Comparison of ENCODE assay signal across 22 cellular contexts in the genomic region with DNA sequence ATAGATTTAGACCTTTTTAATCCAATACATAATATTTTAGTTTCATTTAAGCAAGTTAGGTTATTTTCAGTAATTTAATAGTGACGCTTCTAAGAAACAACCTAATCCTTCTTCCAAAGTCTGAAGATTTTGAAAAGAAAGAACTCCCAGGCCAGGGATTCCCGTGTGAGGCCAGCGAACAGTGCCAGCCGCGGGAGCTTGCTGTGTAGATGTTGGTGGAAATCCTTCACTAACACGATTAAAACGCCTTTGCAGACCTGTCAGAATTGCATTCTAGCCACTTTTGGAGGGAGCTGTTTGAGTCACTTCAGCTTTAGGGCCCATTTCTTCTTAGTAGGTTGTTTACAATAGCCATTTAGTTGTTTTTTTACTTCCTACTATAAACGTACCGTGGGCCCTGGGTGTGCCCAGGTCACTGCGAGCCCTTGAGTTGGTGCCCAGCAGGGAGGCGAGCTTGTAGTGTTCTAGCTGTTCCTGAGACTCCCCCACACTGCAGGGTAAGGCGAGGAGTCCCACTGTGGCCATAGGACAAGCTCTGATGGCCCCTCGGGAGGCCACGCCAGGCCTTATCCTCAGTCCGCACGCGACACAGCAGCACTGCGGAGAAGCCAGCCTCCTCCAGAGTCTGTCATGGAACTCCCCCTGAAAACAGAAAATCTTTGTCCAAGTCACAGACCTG. TPM values are rescaled to one million over a fixed set of nuclear protein-coding genes. Genes with fewer than 3 reads are reported as not detected.
DNase-seq lines count a peak whose midpoint lies in the region; ATAC-seq, FAIRE-seq and TF ChIP-seq lines count a peak whose summit lies in the region.
"Had no signal": no experiment of that assay in that cellular context is flagged by ENCODE, and none has a peak within 500 bp of the region (broad histone marks: within the 10 kb centered on the region; RNA-seq: fewer than 3 reads in every experiment).

No MANE protein-coding gene starts in this region.

- H2BK15ac ChIP-seq in mesenchymal stem cell (ENCODE audit: low read depth, poor library complexity, severe bottlenecking) = no peak overlapping the region

- no peak overlapping the region for H2AFZ ChIP-seq in astrocyte (ENCODE audit: low read depth, low read length)
- H2AFZ ChIP-seq in mesenchymal stem cell (ENCODE audit: low read depth, low read length) = no peak overlapping the region
- H2AFZ ChIP-seq: PC-9 had no signal

- peaks cover 29% of the 10 kb centered on the region for H3K79me1 ChIP-seq in mesenchymal stem cell (replicated peaks; ENCODE audit: low read length, poor library complexity, severe bottlenecking)

- H3K36me3 ChIP-seq in CD8-positive, alpha-beta T cell (ENCODE audit: insufficient read depth, low read length) = peaks cover 13% of the 10 kb centered on the region
- peaks cover 3% of the 10 kb centered on the region for H3K36me3 ChIP-seq in astrocyte (ENCODE audit: insufficient read depth, low read length)
- peaks cover 26 to 31% of the 10 kb centered on the region in 2 experiments for H3K36me3 ChIP-seq in mesenchymal stem cell (ENCODE audit: control insufficient read depth in 1 of 2, insufficient read depth in 2 of 2, low read depth in 1 of 2, low read length in 2 of 2)
- peaks cover 0 to 21% of the 10 kb centered on the region in 2 donors for H3K36me3 ChIP-seq in gastrocnemius medialis

- peaks cover 70% of the 10 kb centered on the region for H3K4me1 Mint-ChIP-seq in CD8-positive, alpha-beta T cell (ENCODE audit: low read depth)
- peaks cover 38% of the 10 kb centered on the region for H3K4me1 Mint-ChIP-seq in astrocyte (ENCODE audit: low read depth, unreplicated experiment)

- no peaks in the 10 kb centered on the region for H3K27me3 ChIP-seq in CD8-positive, alpha-beta T cell (ENCODE audit: insufficient read depth, low read length)
- H3K27me3 ChIP-seq in astrocyte (ENCODE audit: insufficient read depth, low read length) (no peaks in the 10 kb centered on the region), mesenchymal stem cell (ENCODE audit: control insufficient read depth in 1 of 2, insufficient read depth in 1 of 2, low read length in 2 of 2) (no peaks in the 10 kb centered on the region), gastrocnemius medialis (no peaks in the 10 kb centered on the region)
- H3K27me3 ChIP-seq: body of pancreas, MG63 had no signal

- in situ Hi-C loops in gastrocnemius medialis (cut with MboI; ENCODE audit: low sequenced_read_pairs in 4 of 4) = no loop called here

- POLR2A ChIA-PET in CD8-positive, alpha-beta T cell (lab: Charles Lee) = interaction anchor here (0.5 to 1.0 kb wide), 2 partner anchors 11 to 41 kb away, joined by 3 read pairs; no protein-coding TSS in a partner anchor

- no peak overlapping the region for H3K14ac ChIP-seq in mesenchymal stem cell (ENCODE audit: low read length in 2 of 2)

- intact Hi-C loops in CD8-positive, alpha-beta T cell (cut with DNase I, micrococcal nuclease) = no loop called here
- intact Hi-C loops in gastrocnemius medialis (cut with DNase I; ENCODE audit: low total_unique reads) = no loop called here

- peaks cover 44% of the 10 kb centered on the region for H3K4me1 ChIP-seq in CD8-positive, alpha-beta T cell (ENCODE audit: insufficient read depth, low read length)
- H3K4me1 ChIP-seq in astrocyte (ENCODE audit: insufficient read depth, low read length) (peaks cover 14% of the 10 kb centered on the region), mesenchymal stem cell (ENCODE audit: control insufficient read depth, insufficient read depth, low read depth, low read length) (peaks cover 33% of the 10 kb centered on the region), gastrocnemius medialis (peaks cover 30 to 36% of the 10 kb centered on the region in 2 donors)

- 94% methylated on average over 17 of the region's 18 CpGs for WGBS in mesenchymal stem cell

- no peak overlapping the region for H4K8ac ChIP-seq in mesenchymal stem cell (ENCODE audit: low read length)

- H3K4me3 Mint-ChIP-seq in CD8-positive, alpha-beta T cell = no peak overlapping the region
- no peak overlapping the region for H3K4me3 Mint-ChIP-seq in astrocyte (ENCODE audit: unreplicated experiment)
- H3K4me3 Mint-ChIP-seq: activated T-cell treated with anti-CD3 and anti-CD28 coated beads, Interleukin-2, amount 50 U/mL, for 72 hours; IgD-negative memory B cell had no signal

- peak overlapping the region; percentile 86 for H4K91ac ChIP-seq in mesenchymal stem cell (ENCODE audit: low read length)

- no peak overlapping the region for H2BK12ac ChIP-seq in mesenchymal stem cell (ENCODE audit: low read length in 2 of 2)

- no peaks in the 10 kb centered on the region for H3K9me3 Mint-ChIP-seq in CD8-positive, alpha-beta T cell
- peaks cover 2% of the 10 kb centered on the region for H3K9me3 Mint-ChIP-seq in astrocyte (ENCODE audit: unreplicated experiment)
- H3K9me3 Mint-ChIP-seq: activated naive CD4-positive, alpha-beta T cell treated with anti-CD3 and anti-CD28 coated beads, Interleukin-2, amount 50 U/mL, for 72 hours; activated T-cell treated with anti-CD3 and anti-CD28 coated beads, Interleukin-2, amount 50 U/mL, for 72 hours; IgD-negative memory B cell had no signal

- FAIRE-seq in astrocyte (lab: Jason Lieb, UNC) = no peak

- no peak for ATAC-seq in CD8-positive, alpha-beta T cell
- ATAC-seq in gastrocnemius medialis = no peak
- no peak for ATAC-seq in HG02884 (IDR thresholded peaks at IDR 0.05; ENCODE audit: unreplicated experiment)
- no peak for ATAC-seq in GM18520 (IDR thresholded peaks at IDR 0.05; ENCODE audit: unreplicated experiment)
- ATAC-seq in GM18519 (IDR thresholded peaks at IDR 0.05; ENCODE audit: low FRiP score, unreplicated experiment) = no peak
- ATAC-seq: activated naive CD4-positive, alpha-beta T cell treated with anti-CD3 and anti-CD28 coated beads, Interleukin-2, amount 50 U/mL, for 72 hours; activated T-cell treated with anti-CD3 and anti-CD28 coated beads, Interleukin-2, amount 50 U/mL, for 72 hours; body of pancreas; left lobe of liver had no signal

- H3K18ac ChIP-seq in mesenchymal stem cell (ENCODE audit: low read depth in 1 of 2, low read length in 2 of 2) = no peak overlapping the region

- peak overlapping the region; percentile 52 for H3K27ac Mint-ChIP-seq in CD8-positive, alpha-beta T cell
- H3K27ac Mint-ChIP-seq in astrocyte (ENCODE audit: unreplicated experiment) = no peak overlapping the region
- H3K27ac Mint-ChIP-seq: activated naive CD4-positive, alpha-beta T cell treated with anti-CD3 and anti-CD28 coated beads, Interleukin-2, amount 50 U/mL, for 72 hours; activated T-cell treated with anti-CD3 and anti-CD28 coated beads, Interleukin-2, amount 50 U/mL, for 72 hours; IgD-negative memory B cell had no signal

- TF ChIP-seq CTCF in CD8-positive, alpha-beta T cell (IDR thresholded peaks at IDR 0.05) = no peak
- no peak for TF ChIP-seq CTCF in astrocyte (IDR thresholded peaks at IDR 0.05; ENCODE audit: insufficient read depth, low read depth, low read length)
- no peak for TF ChIP-seq CTCF in gastrocnemius medialis (IDR thresholded peaks at IDR 0.05 in 4 of 5, conservative IDR thresholded peaks at IDR 0.05 in 1 of 5)

- no peak overlapping the region for H3K4me3 ChIP-seq in CD8-positive, alpha-beta T cell (ENCODE audit: low read depth, low read length)
- H3K4me3 ChIP-seq in astrocyte (ENCODE audit: insufficient read depth, low read depth, low read length) (no peak overlapping the region), mesenchymal stem cell (ENCODE audit: insufficient read depth in 1 of 2, low read depth in 1 of 2, low read length in 2 of 2) (no peak overlapping the region), gastrocnemius medialis (no peak overlapping the region)
- H3K4me3 ChIP-seq: body of pancreas, MG63, PC-9 had no signal

- H3K9ac ChIP-seq in astrocyte (ENCODE audit: low read length) (no peak overlapping the region), mesenchymal stem cell (ENCODE audit: low read length) (no peak overlapping the region)

- H2BK120ac ChIP-seq in mesenchymal stem cell (ENCODE audit: low read depth, low read length) = no peak overlapping the region

- H3K79me2 ChIP-seq in astrocyte (ENCODE audit: insufficient read depth, low read length) = peaks cover 98% of the 10 kb centered on the region

- peaks cover 40% of the 10 kb centered on the region for H3K36me3 Mint-ChIP-seq in CD8-positive, alpha-beta T cell
- H3K36me3 Mint-ChIP-seq in astrocyte (ENCODE audit: low read depth, unreplicated experiment) = peaks cover 11% of the 10 kb centered on the region
- H3K36me3 Mint-ChIP-seq: IgD-negative memory B cell had no signal

- H3K27me3 Mint-ChIP-seq in CD8-positive, alpha-beta T cell (ENCODE audit: low read depth) = no peaks in the 10 kb centered on the region
- H3K27me3 Mint-ChIP-seq in astrocyte (ENCODE audit: low read depth, unreplicated experiment) = no peaks in the 10 kb centered on the region
- H3K27me3 Mint-ChIP-seq: IgD-negative memory B cell had no signal

- no peak overlapping the region for H2AK5ac ChIP-seq in mesenchymal stem cell (ENCODE audit: low read length, severe bottlenecking)

- peak overlapping the region in 1 of 2 experiments; percentile 3 for H3K23ac ChIP-seq in mesenchymal stem cell (ENCODE audit: low read length in 2 of 2)

- H3K4ac ChIP-seq in mesenchymal stem cell (ENCODE audit: low read depth in 1 of 2, low read length in 2 of 2) = no peak overlapping the region

- CTCF ChIA-PET in CD8-positive, alpha-beta T cell (lab: Charles Lee) = interaction anchor here (1.2 kb wide), 1 partner anchor 48 kb away, joined by 5 read pairs; no protein-coding TSS in a partner anchor

- H3K9me3 ChIP-seq in CD8-positive, alpha-beta T cell (ENCODE audit: low read length) = no peaks in the 10 kb centered on the region
- H3K9me3 ChIP-seq in astrocyte (ENCODE audit: insufficient read depth, low read depth, low read length) (no peaks in the 10 kb centered on the region), mesenchymal stem cell (ENCODE audit: control insufficient read depth, low read length) (no peaks in the 10 kb centered on the region), gastrocnemius medialis (no peaks in the 10 kb centered on the region)
- H3K9me3 ChIP-seq: body of pancreas, MG63 had no signal

- peaks cover 79% of the 10 kb centered on the region for H4K20me1 ChIP-seq in astrocyte (ENCODE audit: insufficient read depth, low read length)

- H3K27ac ChIP-seq in CD8-positive, alpha-beta T cell (ENCODE audit: low read depth, low read length) = no peak overlapping the region
- H3K27ac ChIP-seq in astrocyte (ENCODE audit: low read depth, low read length) (peak overlapping the region; percentile 7), mesenchymal stem cell (ENCODE audit: low read length, poor library complexity, severe bottlenecking) (no peak overlapping the region), gastrocnemius medialis (peak overlapping the region in 3 of 4 donors; percentile 30 to 79 (median 65))
- H3K27ac ChIP-seq: body of pancreas, HL-60, PC-9 had no signal

- no peak overlapping the region for H2BK5ac ChIP-seq in mesenchymal stem cell (ENCODE audit: low read depth, low read length, poor library complexity, severe bottlenecking)

- TF ChIP-seq POLR2A in gastrocnemius medialis (IDR thresholded peaks at IDR 0.05) = no peak

- no peak for DNase-seq in CD8-positive, alpha-beta T cell
- DNase-seq in astrocyte (ENCODE audit: low read depth) (no peak), mesenchymal stem cell (no peak), gastrocnemius medialis (no peak)
- no peak for DNase-seq in activated CD4-positive, CD25-positive, alpha-beta regulatory T cell (lab: John Stamatoyannopoulos, UW)
- DNase-seq: activated CD4-positive, CD25-positive, alpha-beta regulatory T cell treated with anti-CD3 and anti-CD28 coated beads, Interleukin-2, amount 50 U/mL, for 72 hours; activated T-cell treated with anti-CD3 and anti-CD28 coated beads, Interleukin-2, amount 50 U/mL, for 72 hours; cortex of kidney; DMS79 treated with DMSO at 0.1 percent for 48 hours; MG63; NCI-H146; NCI-H774; PC-9; T-helper 9 cell had no signal

- H3K4me2 ChIP-seq in astrocyte (ENCODE audit: low read length) (no peak overlapping the region), mesenchymal stem cell (ENCODE audit: low read length, poor library complexity, severe bottlenecking) (no peak overlapping the region)
- H3K4me2 ChIP-seq: PC-9 had no signal

RNA-seq across cellular contexts. Expression of a gene that starts 32.3 kb away (rescaled TPM):
- 10 to 100 TPM; 28.4 to 28.5 TPM for total RNA-seq in CD8-positive, alpha-beta T cell
- total RNA-seq in astrocyte = 32.5 and 33.7 TPM in 2 replicates
- polyA plus RNA-seq in mesenchymal stem cell (2013, experiment 1 of 2) = 29.1 TPM
- 31.7 TPM for polyA plus RNA-seq in mesenchymal stem cell (2013, experiment 2 of 2)
- total RNA-seq in gastrocnemius medialis = 10 to 100 TPM; 22.4 to 33.7 (median 29.1) TPM

RNA-seq across cellular contexts. Expression of a gene that starts 48.6 kb away (rescaled TPM):
- total RNA-seq in CD8-positive, alpha-beta T cell = 10 to 100 TPM; 19.2 to 21.3 TPM
- total RNA-seq in astrocyte (112 and 141 TPM in 2 replicates), gastrocnemius medialis (1,000 to 10,000 TPM in 1 of 4 donors, 100 to 1,000 TPM in 3; 337 to 1,280 (median 583) TPM)
- 30.5 TPM for polyA plus RNA-seq in mesenchymal stem cell (2013, experiment 1 of 2)
- polyA plus RNA-seq in mesenchymal stem cell (2013, experiment 2 of 2) = 31.1 TPM

Comparison
In these comparisons a context has a peak if more than half of its experiments do, and no peak if none do; other contexts are left out.
1. H3K27ac ChIP-seq: peak in astrocyte (single experiment) and gastrocnemius medialis (3 of 4); none in CD8-positive, alpha-beta T cell (single experiment) and mesenchymal stem cell (single experiment).